Comparison of ENCODE assay signal across 8 cellular contexts in the genomic region with DNA sequence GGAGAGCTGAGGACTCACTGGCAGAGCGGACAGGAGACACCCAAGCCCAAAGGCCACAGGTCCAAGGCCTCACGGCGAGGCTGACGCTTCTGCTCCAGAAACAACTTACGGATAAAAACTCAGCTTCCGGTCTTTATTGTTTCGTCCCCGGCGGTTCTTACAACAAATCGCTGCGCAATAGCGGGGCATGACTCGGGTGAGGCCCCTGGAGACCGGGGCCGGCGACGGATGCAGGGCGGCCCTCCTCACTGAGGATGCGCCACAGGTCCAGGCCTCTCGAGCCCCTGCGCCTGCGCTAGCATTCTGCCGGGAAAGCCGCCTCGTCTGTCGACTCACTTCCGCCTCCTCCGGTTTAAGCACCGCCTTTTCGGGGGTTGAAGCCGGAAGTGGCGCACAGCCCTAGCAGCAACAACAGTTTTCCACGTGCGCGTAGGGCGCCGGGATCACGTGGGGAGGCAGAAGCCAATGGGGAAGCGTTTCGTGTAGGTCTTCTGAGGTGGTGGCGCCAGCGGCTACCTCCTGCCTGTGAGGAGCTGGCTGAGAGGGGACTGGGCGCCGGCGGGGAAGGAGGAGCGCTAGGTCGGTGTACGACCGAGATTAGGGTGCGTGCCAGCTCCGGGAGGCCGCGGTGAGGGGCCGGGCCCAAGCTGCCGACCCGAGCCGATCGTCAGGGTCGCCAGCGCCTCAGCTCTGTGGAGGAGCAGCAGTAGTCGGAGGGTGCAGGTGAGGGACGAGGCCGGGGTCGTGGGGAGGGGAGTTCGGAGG. TPM values are rescaled to one million over a fixed set of nuclear protein-coding genes. Genes with fewer than 3 reads are reported as not detected.
A peak's percentile ranks its signal among the peaks of the same experiment; 100 is the strongest.
DNase-seq lines count a peak whose midpoint lies in the region; ATAC-seq and TF ChIP-seq lines count a peak whose summit lies in the region.

A gene (plus strand): TSS at position 494 of the 765 bp plus-strand sequence. CDS start 1,853 bp downstream, outside the sequence.
A gene with protein sequence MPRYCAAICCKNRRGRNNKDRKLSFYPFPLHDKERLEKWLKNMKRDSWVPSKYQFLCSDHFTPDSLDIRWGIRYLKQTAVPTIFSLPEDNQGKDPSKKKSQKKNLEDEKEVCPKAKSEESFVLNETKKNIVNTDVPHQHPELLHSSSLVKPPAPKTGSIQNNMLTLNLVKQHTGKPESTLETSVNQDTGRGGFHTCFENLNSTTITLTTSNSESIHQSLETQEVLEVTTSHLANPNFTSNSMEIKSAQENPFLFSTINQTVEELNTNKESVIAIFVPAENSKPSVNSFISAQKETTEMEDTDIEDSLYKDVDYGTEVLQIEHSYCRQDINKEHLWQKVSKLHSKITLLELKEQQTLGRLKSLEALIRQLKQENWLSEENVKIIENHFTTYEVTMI (minus strand): TSS at position 326 of the 765 bp plus-strand sequence. CDS start 137 bp downstream, at position 189.

- DNase-seq in ELF-1 (ENCODE audit: low read depth, low spot score) (peak; percentile 99), H7 (peak; percentile 93), M059J (ENCODE audit: low read depth) (peak; percentile 99), SHP77 (lab: John Stamatoyannopoulos, UW) (peak; percentile 98 to 99), fibroblast of pulmonary artery (ENCODE audit: low read depth) (peak; percentile 100)
- DNase-seq in activated effector memory CD4-positive, alpha-beta T cell treated with anti-CD3 and anti-CD28 coated beads, Interleukin-2, amount 50 U/mL, for 16 hours, result peak; percentile 100
- peak; percentile 100 for DNase-seq in natural killer cell treated with Interleukin-12 subunit alpha and Interleukin-12 subunit beta and Interleukin-15 and Interleukin-18, amount 100 ng/mL, for 72 hours (ENCODE audit: low spot score)
- peak; percentile 98 for DNase-seq in stimulated activated naive CD8-positive, alpha-beta T cell treated with anti-CD3 and anti-CD28 coated beads, Interleukin-15, Interleukin-2, amounts not matched to agents 100 U/mL and 50 U/mL, for 24 hours

- H3K36me3 ChIP-seq in H7 (replicated peaks; ENCODE audit: control insufficient read depth, insufficient read depth, low read length), result no peaks in the 10 kb centered on the region; the same call in none of the 2 replicates

- H3K27ac Mint-ChIP-seq in natural killer cell treated with Interleukin-12 subunit alpha and Interleukin-12 subunit beta and Interleukin-15 and Interleukin-18, amount 100 ng/mL, for 72 hours, result peak within 1 kb of the TSS; percentile 99 to 100

- H3K27me3 Mint-ChIP-seq in natural killer cell treated with Interleukin-12 subunit alpha and Interleukin-12 subunit beta and Interleukin-15 and Interleukin-18, amount 100 ng/mL, for 72 hours, result no peaks in the 10 kb centered on the region

- peak; percentile 95 to 96 for ATAC-seq in natural killer cell treated with Interleukin-12 subunit alpha and Interleukin-12 subunit beta and Interleukin-15 and Interleukin-18, amount 100 ng/mL, for 72 hours
- peak; percentile 94 for ATAC-seq in stimulated activated naive CD8-positive, alpha-beta T cell treated with anti-CD3 and anti-CD28 coated beads, Interleukin-15, Interleukin-2, amounts not matched to agents 100 U/mL and 50 U/mL, for 24 hours

- TF ChIP-seq CTCF in fibroblast of pulmonary artery (IDR thresholded peaks at IDR 0.05; ENCODE audit: low read length, missing control alignments), result no peak

- no peaks in the 10 kb centered on the region for H3K27me3 ChIP-seq in H7 (ENCODE audit: control insufficient read depth, insufficient read depth, low read length)

- H3K4me3 Mint-ChIP-seq in natural killer cell treated with Interleukin-12 subunit alpha and Interleukin-12 subunit beta and Interleukin-15 and Interleukin-18, amount 100 ng/mL, for 72 hours, result peak within 1 kb of the TSS; percentile 98

- peaks cover 30 to 40% of the 10 kb centered on the region in 2 donors for H3K4me1 Mint-ChIP-seq in natural killer cell treated with Interleukin-12 subunit alpha and Interleukin-12 subunit beta and Interleukin-15 and Interleukin-18, amount 100 ng/mL, for 72 hours (ENCODE audit: low read depth in 2 of 2)

- no peaks in the 10 kb centered on the region for H3K9me3 Mint-ChIP-seq in natural killer cell treated with Interleukin-12 subunit alpha and Interleukin-12 subunit beta and Interleukin-15 and Interleukin-18, amount 100 ng/mL, for 72 hours

- H3K36me3 Mint-ChIP-seq in natural killer cell treated with Interleukin-12 subunit alpha and Interleukin-12 subunit beta and Interleukin-15 and Interleukin-18, amount 100 ng/mL, for 72 hours, result peaks cover 18% of the 10 kb centered on the region

- peak within 1 kb of the TSS; percentile 93 for H3K4me3 ChIP-seq in H7 (ENCODE audit: insufficient read depth, low read depth, low read length)
- H3K4me3 ChIP-seq in fibroblast of pulmonary artery (replicated peaks; ENCODE audit: low read depth, low read length), result peak within 1 kb of the TSS; percentile 91

RNA-seq across cellular contexts. Expression of the first gene that starts in this region (rescaled TPM):
- total RNA-seq in H7 (2014; rRNA removed; shearing (Covaris generic)), result 14.7 and 18.5 TPM in 2 replicates
- total RNA-seq in M059J (2014; rRNA removed; shearing (Covaris generic)), result 24.0 and 25.6 TPM in 2 replicates
- 10 to 100 TPM; 13.9 to 41.2 TPM for total RNA-seq in natural killer cell treated with Interleukin-12 subunit alpha and Interleukin-12 subunit beta and Interleukin-15 and Interleukin-18, amount 100 ng/mL, for 72 hours

RNA-seq across cellular contexts. Expression of the second gene that starts in this region (rescaled TPM):
- 11.9 and 15.6 TPM in 2 replicates for total RNA-seq in H7 (2014; rRNA removed; shearing (Covaris generic))
- 34.0 and 43.6 TPM in 2 replicates for total RNA-seq in M059J (2014; rRNA removed; shearing (Covaris generic))
- total RNA-seq in natural killer cell treated with Interleukin-12 subunit alpha and Interleukin-12 subunit beta and Interleukin-15 and Interleukin-18, amount 100 ng/mL, for 72 hours, result 10 to 100 TPM; 22.8 to 23.5 TPM

Comparison
In these comparisons a context has a peak if more than half of its experiments do, and no peak if none do; other contexts are left out.
1. Peak in every context shown above with its lines: DNase-seq, ATAC-seq and H3K4me3 ChIP-seq.